ENCODE assay signal across 8 cellular contexts in the genomic region with DNA sequence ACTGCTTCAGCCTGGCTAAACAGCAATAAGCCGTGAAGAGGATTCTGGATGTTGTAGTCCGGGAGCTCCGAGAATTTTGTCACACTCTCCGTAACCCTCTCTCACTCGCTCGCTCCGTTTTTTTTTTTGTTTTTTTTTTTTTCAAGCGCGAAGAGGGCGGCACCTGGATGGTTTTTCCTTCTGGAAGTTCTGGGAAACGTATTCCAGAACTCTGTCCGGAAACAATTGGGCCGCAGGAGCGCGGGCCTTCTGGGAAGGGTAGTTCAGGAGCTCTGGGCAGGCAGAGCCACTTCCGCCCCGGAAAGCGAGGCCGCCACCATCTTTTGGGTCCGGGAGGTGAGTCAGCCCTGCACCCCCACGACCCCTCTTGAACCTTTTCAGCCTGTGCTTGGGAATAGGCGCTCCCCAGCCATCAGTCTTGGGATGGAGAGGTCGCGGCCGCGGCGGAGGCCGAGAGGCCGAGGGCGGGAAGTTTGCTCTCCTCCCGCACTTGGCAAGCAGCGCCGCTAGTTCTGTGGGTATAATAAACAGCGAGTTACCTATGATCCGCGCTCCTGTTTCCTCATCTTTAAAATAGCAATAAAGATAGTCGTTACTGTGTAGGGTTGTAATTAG. TPM values are rescaled to one million over a fixed set of nuclear protein-coding genes. Genes with fewer than 3 reads are reported as not detected.
DNase-seq lines count a peak whose midpoint lies in the region; ATAC-seq and FAIRE-seq lines count a peak whose summit lies in the region.

A gene (plus strand): TSS at position 283 of the 615 bp plus-strand sequence. CDS start 5,261 bp downstream, outside the sequence.

- peaks cover 1% of the 10 kb centered on the region for H3K9me3 ChIP-seq in small intestine (ENCODE audit: control insufficient read depth, low read depth)

- WGBS in small intestine, 3 donors: 0% methylated on average over 37 of the region's 37 CpGs

- H3K36me3 ChIP-seq in small intestine (ENCODE audit: control insufficient read depth in 2 of 2, insufficient read depth in 2 of 2, low read length in 2 of 2): peaks cover 0 to 8% of the 10 kb centered on the region in 2 donors

- H3K4me1 ChIP-seq in small intestine (ENCODE audit: control insufficient read depth in 2 of 2, insufficient read depth in 1 of 2, low read depth in 1 of 2, low read length in 1 of 2): peaks cover 0 to 4% of the 10 kb centered on the region in 2 donors

- H3K27ac ChIP-seq in small intestine (ENCODE audit: low read depth in 1 of 2, low read length in 1 of 2): peak within 1 kb of the TSS; percentile 78 to 97

- FAIRE-seq in small intestine (lab: Jason Lieb, UNC): peak; percentile 39

- H3K4me3 ChIP-seq in small intestine (ENCODE audit: low read depth in 1 of 2, low read length in 2 of 2): peak within 1 kb of the TSS; percentile 97 to 99

- DNase-seq in SIG-M5 treated with dmso at 0.1 percent for 504 hours (lab: John Stamatoyannopoulos, UW; ENCODE audit: unreplicated experiment) (peak; percentile 84), SIG-M5 (lab: John Stamatoyannopoulos, UW) (no peak), NCI-H2196 treated with DMSO at 0.1 percent for 48 hours (lab: John Stamatoyannopoulos, UW; ENCODE audit: unreplicated experiment) (peak; percentile 87), iPS-NIHi7 (ENCODE audit: extremely low spot score) (peak; percentile 89), small intestine (peak; percentile 97)
- peak; percentile 59 for DNase-seq in activated CD4-positive, CD25-positive, alpha-beta regulatory T cell treated with anti-CD3 and anti-CD28 coated beads, Interleukin-2, amount 50 U/mL, for 16 hours (ENCODE audit: low read depth, low spot score)
- DNase-seq in central memory CD4-positive, alpha-beta T cell: peak; percentile 74

- H3K27me3 ChIP-seq in small intestine (ENCODE audit: control insufficient read depth in 2 of 2, insufficient read depth in 2 of 2, low read length in 2 of 2): no peaks in the 10 kb centered on the region

- ATAC-seq in HG03064 (IDR thresholded peaks at IDR 0.05; ENCODE audit: low read depth, unreplicated experiment): peak; percentile 69

RNA-seq across cellular contexts. Expression of the gene that starts here (rescaled TPM):
- 1 to 10 TPM; 3.8 to 5.8 (median 4.3) TPM for polyA plus RNA-seq in small intestine
